ENCODE assay signal across 21 cellular contexts in genomic region chr2:35082072-35082471, GRCh38.
"Had no signal": no experiment of that assay in that cellular context is flagged by ENCODE, and none has a peak within 500 bp of the region (broad histone marks: within the 10 kb centered on the region; RNA-seq: fewer than 3 reads in every experiment).

No MANE protein-coding gene starts in this region.

- H3K4me1 Mint-ChIP-seq: immature natural killer cell; memory B cell; naive B cell; stimulated activated effector memory CD8-positive, alpha-beta T cell treated with anti-CD3 and anti-CD28 coated beads, Interleukin-12 subunit alpha, Interleukin-12 subunit beta, amount 100 ng/mL, for 72 hours had no signal

- ATAC-seq: effector memory CD8-positive, alpha-beta T cell; gastrocnemius medialis; lower lobe of right lung; right lobe of liver; stimulated activated effector memory CD8-positive, alpha-beta T cell treated with anti-CD3 and anti-CD28 coated beads, Interleukin-12 subunit alpha, Interleukin-12 subunit beta, amount 100 ng/mL, for 72 hours; stimulated activated naive CD8-positive, alpha-beta T cell treated with anti-CD3 and anti-CD28 coated beads, Interleukin-15, Interleukin-2, amounts not matched to agents 100 U/mL and 50 U/mL, for 24 hours had no signal

- H3K27ac Mint-ChIP-seq: effector memory CD8-positive, alpha-beta T cell; immature natural killer cell; memory B cell; naive B cell; nephron; stimulated activated effector memory CD8-positive, alpha-beta T cell treated with anti-CD3 and anti-CD28 coated beads, Interleukin-12 subunit alpha, Interleukin-12 subunit beta, amount 100 ng/mL, for 72 hours had no signal

- H3K9me3 ChIP-seq: esophagus muscularis mucosa, gastrocnemius medialis, left ventricle myocardium inferior, lower lobe of right lung, prostate gland, right lobe of liver, suprapubic skin, thyroid gland, upper lobe of left lung, uterus had no signal

- H3K4me1 ChIP-seq: esophagus muscularis mucosa, gastrocnemius medialis, left ventricle myocardium inferior, lower lobe of right lung, parathyroid adenoma, prostate gland, right lobe of liver, thyroid gland, upper lobe of left lung, uterus had no signal

- H3K4me3 Mint-ChIP-seq: effector memory CD8-positive, alpha-beta T cell; immature natural killer cell; memory B cell; naive B cell; nephron; stimulated activated effector memory CD8-positive, alpha-beta T cell treated with anti-CD3 and anti-CD28 coated beads, Interleukin-12 subunit alpha, Interleukin-12 subunit beta, amount 100 ng/mL, for 72 hours had no signal

- H3K36me3 Mint-ChIP-seq: immature natural killer cell; memory B cell; naive B cell; stimulated activated effector memory CD8-positive, alpha-beta T cell treated with anti-CD3 and anti-CD28 coated beads, Interleukin-12 subunit alpha, Interleukin-12 subunit beta, amount 100 ng/mL, for 72 hours had no signal

- DNase-seq: effector memory CD8-positive, alpha-beta T cell; gastrocnemius medialis; immature natural killer cell; left ventricle myocardium inferior; lower lobe of right lung; naive B cell; retina; right lobe of liver; stimulated activated CD4-positive, alpha-beta T cell treated with anti-CD3 and anti-CD28 coated beads, Interleukin-4, amount 100 ng/mL, for 1 hour; stimulated activated CD8-positive, alpha-beta memory T cell treated with anti-CD3 and anti-CD28 coated beads, Interleukin-4, amount 100 ng/mL, for 48 hours; stimulated activated naive CD8-positive, alpha-beta T cell treated with anti-CD3 and anti-CD28 coated beads, Interleukin-15, Interleukin-2, amounts not matched to agents 100 U/mL and 50 U/mL, for 24 hours; thyroid gland; upper lobe of left lung; uterus had no signal

- H3K4me3 ChIP-seq: esophagus muscularis mucosa, gastrocnemius medialis, left ventricle myocardium inferior, lower lobe of right lung, prostate gland, right lobe of liver, suprapubic skin, thyroid gland, upper lobe of left lung, uterus had no signal

- H3K36me3 ChIP-seq: esophagus muscularis mucosa, gastrocnemius medialis, left ventricle myocardium inferior, lower lobe of right lung, prostate gland, right lobe of liver, suprapubic skin, thyroid gland, upper lobe of left lung, uterus had no signal

- H3K27ac ChIP-seq: esophagus muscularis mucosa, gastrocnemius medialis, left ventricle myocardium inferior, lower lobe of right lung, parathyroid adenoma, prostate gland, right lobe of liver, suprapubic skin, thyroid gland, upper lobe of left lung, uterus had no signal

- H3K9me3 Mint-ChIP-seq: nephron had no signal

- H3K27me3 ChIP-seq: esophagus muscularis mucosa, gastrocnemius medialis, right lobe of liver, suprapubic skin, thyroid gland, upper lobe of left lung, uterus had no signal

- H3K27me3 Mint-ChIP-seq: effector memory CD8-positive, alpha-beta T cell; memory B cell; naive B cell had no signal
